ENCODE assay signal across 1 cellular context in the genomic region with DNA sequence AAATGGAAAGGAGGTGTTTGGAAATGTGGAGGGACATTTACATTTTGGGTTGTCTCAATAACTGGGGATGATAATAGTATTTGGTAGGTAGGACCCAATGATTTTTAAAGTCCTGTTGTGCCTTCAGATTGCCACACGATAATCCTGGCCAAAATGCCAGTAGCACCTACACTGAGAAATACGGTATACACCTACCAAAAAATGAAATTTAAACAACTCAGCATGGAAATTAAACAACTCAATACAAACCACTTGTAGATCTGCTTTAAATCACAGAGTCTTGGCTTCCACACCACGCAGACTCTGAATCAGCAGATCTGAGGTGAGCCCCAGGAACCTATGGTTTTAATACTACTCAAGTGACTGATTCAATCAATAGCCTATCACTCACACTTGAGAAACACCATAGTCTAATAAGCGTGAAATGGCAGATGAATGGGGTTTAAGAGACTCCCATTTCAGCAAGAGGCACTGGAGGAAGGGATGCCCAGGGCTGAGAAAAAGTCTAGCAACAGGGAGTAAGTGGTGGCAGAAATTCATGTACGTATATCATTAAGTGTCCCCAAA.
TF ChIP-seq lines count a peak whose summit lies in the region.

No MANE protein-coding gene starts in this region.

TF ChIP-seq in HEK293, 187 proteins besides CTCF, POLR2A, EP300 and RAD21 (continued from another document):
- no peak for TF ChIP-seq SP7 (tag by site-specific recombination; IDR thresholded peaks at IDR 0.05)
- peak; percentile 22; the same call in 1 of the 2 replicates for TF ChIP-seq SCRT2 (tag by site-specific recombination; IDR thresholded peaks at IDR 0.05)
- TF ChIP-seq, protein P1, sequence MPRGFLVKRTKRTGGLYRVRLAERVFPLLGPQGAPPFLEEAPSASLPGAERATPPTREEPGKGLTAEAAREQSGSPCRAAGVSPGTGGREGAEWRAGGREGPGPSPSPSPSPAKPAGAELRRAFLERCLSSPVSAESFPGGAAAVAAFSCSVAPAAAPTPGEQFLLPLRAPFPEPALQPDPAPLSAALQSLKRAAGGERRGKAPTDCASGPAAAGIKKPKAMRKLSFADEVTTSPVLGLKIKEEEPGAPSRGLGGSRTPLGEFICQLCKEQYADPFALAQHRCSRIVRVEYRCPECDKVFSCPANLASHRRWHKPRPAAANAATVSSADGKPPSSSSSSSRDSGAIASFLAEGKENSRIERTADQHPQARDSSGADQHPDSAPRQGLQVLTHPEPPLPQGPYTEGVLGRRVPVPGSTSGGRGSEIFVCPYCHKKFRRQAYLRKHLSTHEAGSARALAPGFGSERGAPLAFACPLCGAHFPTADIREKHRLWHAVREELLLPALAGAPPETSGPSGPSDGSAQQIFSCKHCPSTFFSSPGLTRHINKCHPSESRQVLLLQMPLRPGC (tag by site-specific recombination; IDR thresholded peaks at IDR 0.05), result no peak
- no peak for TF ChIP-seq ZNF529 (tag by site-specific recombination; IDR thresholded peaks at IDR 0.05; ENCODE audit: insufficient replicate concordance)
- TF ChIP-seq, protein P2, sequence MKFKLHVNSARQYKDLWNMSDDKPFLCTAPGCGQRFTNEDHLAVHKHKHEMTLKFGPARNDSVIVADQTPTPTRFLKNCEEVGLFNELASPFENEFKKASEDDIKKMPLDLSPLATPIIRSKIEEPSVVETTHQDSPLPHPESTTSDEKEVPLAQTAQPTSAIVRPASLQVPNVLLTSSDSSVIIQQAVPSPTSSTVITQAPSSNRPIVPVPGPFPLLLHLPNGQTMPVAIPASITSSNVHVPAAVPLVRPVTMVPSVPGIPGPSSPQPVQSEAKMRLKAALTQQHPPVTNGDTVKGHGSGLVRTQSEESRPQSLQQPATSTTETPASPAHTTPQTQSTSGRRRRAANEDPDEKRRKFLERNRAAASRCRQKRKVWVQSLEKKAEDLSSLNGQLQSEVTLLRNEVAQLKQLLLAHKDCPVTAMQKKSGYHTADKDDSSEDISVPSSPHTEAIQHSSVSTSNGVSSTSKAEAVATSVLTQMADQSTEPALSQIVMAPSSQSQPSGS (tag by site-specific recombination; IDR thresholded peaks at IDR 0.05; ENCODE audit: low read depth), result no peak
- TF ChIP-seq ZBTB17 (tag by site-specific recombination; IDR thresholded peaks at IDR 0.05), result 0 out of 2 replicates have a peak, but pooled peaks have one; percentile 27
